ENCODE assay signal across 8 cellular contexts in genomic region chr17:46876353-46876887, GRCh38. TPM values are rescaled to one million over a fixed set of nuclear protein-coding genes. Genes with fewer than 3 reads are reported as not detected.
DNase-seq lines count a peak whose midpoint lies in the region; ATAC-seq, FAIRE-seq and TF ChIP-seq lines count a peak whose summit lies in the region.

No MANE protein-coding gene starts in this region.

- intact Hi-C loops in PC-3 (cut with micrococcal nuclease) = no loop called here

- H3K4me3 ChIP-seq in PC-3 (ENCODE audit: low read length) (no peak overlapping the region), keratinocyte (ENCODE audit: control insufficient read depth in 2 of 3, extremely low read depth in 1 of 3, insufficient read depth in 2 of 3, low read depth in 1 of 3, low read length in 3 of 3) (no peak overlapping the region)

- H3K9ac ChIP-seq in PC-3 (ENCODE audit: low read length) = no peak overlapping the region
- H3K9ac ChIP-seq in keratinocyte (ENCODE audit: control insufficient read depth, extremely low read depth, insufficient read depth, low read length) = no peak overlapping the region

- H3K9me3 ChIP-seq in PC-3 (ENCODE audit: low read length) = no peaks in the 10 kb centered on the region
- H3K9me3 ChIP-seq in keratinocyte (ENCODE audit: control insufficient read depth, low read depth, low read length) = no peaks in the 10 kb centered on the region

- no TSS peak for BruUV-seq in PC-3 (replicated peaks; lab: Mats Ljungman, UMichigan)

- H4K20me1 ChIP-seq in PC-3 (ENCODE audit: low read length) (no peaks in the 10 kb centered on the region), keratinocyte (ENCODE audit: control insufficient read depth, extremely low read depth, insufficient read depth, low read length) (no peaks in the 10 kb centered on the region)

- ATAC-seq in PC-3 (peak; percentile 98), HG03571 (IDR thresholded peaks at IDR 0.05; ENCODE audit: unreplicated experiment) (no peak)

- no peaks in the 10 kb centered on the region for H3K9me3 Mint-ChIP-seq in T-helper 2 cell treated with Interferon-gamma antibody and Interleukin-4, amounts not matched to agents 5 μg/mL and 100 μg/mL, for 36 hours

- dilution Hi-C loops in keratinocyte (cut with MboI; ENCODE audit: extremely low pct_ligation_motif_present, low sequenced_read_pairs) = no loop called here

- H3K9me2 ChIP-seq in PC-3 (replicated peaks; ENCODE audit: low read length) = no peaks in the 10 kb centered on the region

- H3K4me2 ChIP-seq in PC-3 (ENCODE audit: low read length) = no peak overlapping the region
- H3K4me2 ChIP-seq in keratinocyte (ENCODE audit: control insufficient read depth, extremely low read depth, insufficient read depth, low read depth, low read length) = no peak overlapping the region

- POLR2A ChIA-PET in HEK293T (lab: Yijun Ruan, JAX) = no interaction called here
- POLR2A ChIA-PET in PC-3 (lab: Charles Lee; ENCODE audit: unreplicated experiment) = no interaction called here

- peak overlapping the region; percentile 41; the same call in 1 of the 2 replicates for H2AFZ ChIP-seq in PC-3 (ENCODE audit: low read length)
- H2AFZ ChIP-seq in keratinocyte (ENCODE audit: control insufficient read depth, low read length) = no peak overlapping the region

- no peaks in the 10 kb centered on the region for H3K36me3 ChIP-seq in PC-3 (ENCODE audit: low read depth, low read length)
- H3K36me3 ChIP-seq in keratinocyte (ENCODE audit: control insufficient read depth in 2 of 2, extremely low read depth in 1 of 2, insufficient read depth in 2 of 2, low read length in 2 of 2) = no peaks in the 10 kb centered on the region

- H3K4me1 Mint-ChIP-seq in T-helper 2 cell treated with Interferon-gamma antibody and Interleukin-4, amounts not matched to agents 5 μg/mL and 100 μg/mL, for 36 hours (ENCODE audit: low read depth) = no peaks in the 10 kb centered on the region

- no peak for FAIRE-seq in keratinocyte (lab: Jason Lieb, UNC)

- no peaks in the 10 kb centered on the region for H3F3A ChIP-seq in PC-3 (ENCODE audit: low read length, unreplicated experiment)

- TF ChIP-seq CTCF in PC-3 (conservative IDR thresholded peaks at IDR 0.05; ENCODE audit: low read depth, low read length) (peak; percentile 84), keratinocyte (optimal IDR thresholded peaks at IDR 0.05 in 1 of 3, IDR thresholded peaks at IDR 0.05 in 1 of 3, conservative IDR thresholded peaks at IDR 0.05 in 1 of 3; ENCODE audit: extremely low read depth in 1 of 3, insufficient read depth in 2 of 3, low read length in 3 of 3) (peak; percentile 61 to 90 (median 83))

- DNase-seq in COR-L47 (lab: John Stamatoyannopoulos, UW) = peak; percentile 67
- peak; percentile 47 for DNase-seq in HEK293T (ENCODE audit: extremely low spot score)
- peak; percentile 79 for DNase-seq in PC-3
- DNase-seq in keratinocyte (ENCODE audit: low read depth, low spot score) = peak; percentile 17
- no peak for DNase-seq in cortex of kidney (lab: John Stamatoyannopoulos, UW)
- no peak for DNase-seq in T-helper 2 cell treated with Interferon-gamma antibody and Interleukin-4, amounts not matched to agents 5 μg/mL and 100 μg/mL, for 36 hours (ENCODE audit: low spot score)
- DNase-seq in activated naive CD4-positive, alpha-beta T cell (lab: John Stamatoyannopoulos, UW) = no peak

- CTCF ChIA-PET in HEK293T (lab: Yijun Ruan, JAX) (no interaction called here), PC-3 (lab: Charles Lee) (interaction anchor here (0.5 to 0.6 kb wide), 2 partner anchors 25 to 34 kb away, joined by 3 read pairs; partner anchors contain the start of gene WNT9B)

- H3K79me2 ChIP-seq in PC-3 (ENCODE audit: low read length) (no peaks in the 10 kb centered on the region), keratinocyte (ENCODE audit: control insufficient read depth, insufficient read depth, low read length) (no peaks in the 10 kb centered on the region)

- H3K27me3 ChIP-seq in PC-3 (ENCODE audit: low read length) (no peaks in the 10 kb centered on the region), keratinocyte (ENCODE audit: control insufficient read depth, extremely low read depth, insufficient read depth, low read length) (no peaks in the 10 kb centered on the region)

- H3K4me1 ChIP-seq in PC-3 (ENCODE audit: insufficient read depth, low read length) (no peaks in the 10 kb centered on the region), keratinocyte (ENCODE audit: control insufficient read depth, extremely low read depth, insufficient read depth, low read length) (no peaks in the 10 kb centered on the region)

- H3K36me3 Mint-ChIP-seq in T-helper 2 cell treated with Interferon-gamma antibody and Interleukin-4, amounts not matched to agents 5 μg/mL and 100 μg/mL, for 36 hours (ENCODE audit: low read depth) = no peaks in the 10 kb centered on the region

- no peaks in the 10 kb centered on the region for H3K27me3 Mint-ChIP-seq in T-helper 2 cell treated with Interferon-gamma antibody and Interleukin-4, amounts not matched to agents 5 μg/mL and 100 μg/mL, for 36 hours (ENCODE audit: low read depth)

- H3K27ac ChIP-seq in PC-3 (ENCODE audit: low read length) (no peak overlapping the region), keratinocyte (ENCODE audit: control insufficient read depth, insufficient read depth, low read length) (no peak overlapping the region)

- H3K9me1 ChIP-seq in keratinocyte (ENCODE audit: control insufficient read depth, extremely low read depth, insufficient read depth, low read length) = no peaks in the 10 kb centered on the region

- H3K4me3 Mint-ChIP-seq in T-helper 2 cell treated with Interferon-gamma antibody and Interleukin-4, amounts not matched to agents 5 μg/mL and 100 μg/mL, for 36 hours = no peak overlapping the region

- H3K27ac Mint-ChIP-seq in T-helper 2 cell treated with Interferon-gamma antibody and Interleukin-4, amounts not matched to agents 5 μg/mL and 100 μg/mL, for 36 hours = no peak overlapping the region

TF ChIP-seq in HEK293T, 16 proteins besides CTCF, POLR2A, EP300 and RAD21:
- TF ChIP-seq SUZ12 (IDR thresholded peaks at IDR 0.05) (no peak), NFRKB (IDR thresholded peaks at IDR 0.05) (no peak), ARNT (IDR thresholded peaks at IDR 0.05) (0 out of 2 replicates have a peak, but pooled peaks have one; percentile 13)

RNA-seq across cellular contexts. Expression of gene WNT9B, which starts 25.0 kb away (rescaled TPM):
- not detected in 2 replicates for total RNA-seq in PC-3 (2014; rRNA removed)
- polyA plus RNA-seq in keratinocyte = 0.12 TPM in 1 of 3 replicates, not detected in the others
- polyA plus RNA-seq in keratinocyte (2011; ENCODE audit: low read depth) = not detected
- polyA plus RNA-seq in keratinocyte (2011; cell fraction: cytosol; rRNA removed) = not detected in 2 replicates
- polyA plus RNA-seq in keratinocyte (2011; cell fraction: nucleus; rRNA removed) = not detected in 2 replicates
- not detected in 2 replicates for polyA plus RNA-seq in keratinocyte (2012; ENCODE audit: low replicate concordance)
- not detected in 3 replicates for polyA minus RNA-seq in keratinocyte
- polyA minus RNA-seq in keratinocyte (2011; cell fraction: cytosol; rRNA and poly(A)+ RNA removed) = not detected
- not detected in 2 replicates for polyA minus RNA-seq in keratinocyte (2011; cell fraction: nucleus; rRNA and poly(A)+ RNA removed)

RNA-seq across cellular contexts. Expression of gene GOSR2, which starts 46.5 kb away (rescaled TPM):
- 45.6 and 48.4 TPM in 2 replicates for total RNA-seq in PC-3 (2014; rRNA removed)
- polyA plus RNA-seq in keratinocyte = 48.6 to 52.4 TPM (median 51.8 TPM) in 3 replicates
- polyA plus RNA-seq in keratinocyte (2011; ENCODE audit: low read depth) = 16.3 TPM
- polyA plus RNA-seq in keratinocyte (2011; cell fraction: cytosol; rRNA removed) = 40.4 and 50.3 TPM in 2 replicates
- 55.7 and 56.0 TPM in 2 replicates for polyA plus RNA-seq in keratinocyte (2011; cell fraction: nucleus; rRNA removed)
- 20.2 and 29.4 TPM in 2 replicates for polyA plus RNA-seq in keratinocyte (2012; ENCODE audit: low replicate concordance)
- 53.2 to 59.1 TPM (median 56.6 TPM) in 3 replicates for polyA minus RNA-seq in keratinocyte
- 24.4 TPM for polyA minus RNA-seq in keratinocyte (2011; cell fraction: cytosol; rRNA and poly(A)+ RNA removed)
- polyA minus RNA-seq in keratinocyte (2011; cell fraction: nucleus; rRNA and poly(A)+ RNA removed) = 24.7 and 37.7 TPM in 2 replicates

RNA-seq across cellular contexts. Expression of gene WNT3, which starts 57.9 kb away (rescaled TPM):
- total RNA-seq in PC-3 (2014; rRNA removed) = 4.9 and 5.7 TPM in 2 replicates
- 1.9 to 2.8 TPM (median 2.0 TPM) in 3 replicates for polyA plus RNA-seq in keratinocyte
- polyA plus RNA-seq in keratinocyte (2011; ENCODE audit: low read depth) = 1.3 TPM
- polyA plus RNA-seq in keratinocyte (2011; cell fraction: cytosol; rRNA removed) = 1.1 and 1.2 TPM in 2 replicates
- polyA plus RNA-seq in keratinocyte (2011; cell fraction: nucleus; rRNA removed) = 4.5 and 5.3 TPM in 2 replicates
- polyA plus RNA-seq in keratinocyte (2012; ENCODE audit: low replicate concordance) = 1.2 and 2.1 TPM in 2 replicates
- 1.1 to 2.4 TPM (median 1.8 TPM) in 3 replicates for polyA minus RNA-seq in keratinocyte
- polyA minus RNA-seq in keratinocyte (2011; cell fraction: cytosol; rRNA and poly(A)+ RNA removed) = 1.2 TPM
- polyA minus RNA-seq in keratinocyte (2011; cell fraction: nucleus; rRNA and poly(A)+ RNA removed) = 1.2 and 2.2 TPM in 2 replicates

Comparison
In these comparisons a context has a peak if more than half of its experiments do, and no peak if none do; other contexts are left out.
1. DNase-seq: peak in COR-L47 (single experiment), HEK293T (single experiment), PC-3 (single experiment) and keratinocyte (single experiment); none in cortex of kidney (single experiment), T-helper 2 cell treated with Interferon-gamma antibody and Interleukin-4, amounts not matched to agents 5 μg/mL and 100 μg/mL, for 36 hours (single experiment) and activated naive CD4-positive, alpha-beta T cell (0 of 4).